11 cellular contexts compared by ENCODE assay signal in genomic region chr2:223469270-223470057, GRCh38.
DNase-seq lines count a peak whose midpoint lies in the region; ATAC-seq and TF ChIP-seq lines count a peak whose summit lies in the region.
"Had no signal": no experiment of that assay in that cellular context is flagged by ENCODE, and none has a peak within 500 bp of the region (broad histone marks: within the 10 kb centered on the region; RNA-seq: fewer than 3 reads in every experiment).

No MANE protein-coding gene starts in this region.

- in situ Hi-C loops in GM23248 (cut with MboI) = no loop called here

- H3K9me2 ChIP-seq in GM23248 (ENCODE audit: insufficient read depth) (no peaks in the 10 kb centered on the region), hepatocyte (replicated peaks; ENCODE audit: insufficient read depth) (no peaks in the 10 kb centered on the region)

- DNase-seq in GM23248 (peak; percentile 95), astrocyte of the hippocampus (ENCODE audit: low read depth, low spot score) (peak; percentile 57), hepatocyte (ENCODE audit: low spot score) (peak; percentile 68), middle frontal gyrus (ENCODE audit: extremely low spot score, low spot score) (no peak), HUDEP-2 (lab: John Stamatoyannopoulos, UW; ENCODE audit: unreplicated experiment in 76 of 76) (no peak)
- no peak for DNase-seq in activated CD8-positive, alpha-beta memory T cell treated with anti-CD3 and anti-CD28 coated beads, Interleukin-2, amount 50 U/mL, for 4 hours
- DNase-seq: activated gamma-delta T cell, esophagus squamous epithelium, posterior cingulate gyrus had no signal

- H3K27me3 ChIP-seq in GM23248 (replicated peaks; ENCODE audit: insufficient read depth) = no peaks in the 10 kb centered on the region
- no peaks in the 10 kb centered on the region for H3K27me3 ChIP-seq in hepatocyte
- H3K27me3 ChIP-seq in stomach smooth muscle (ENCODE audit: control insufficient read depth in 1 of 2, insufficient read depth in 2 of 2, low read length in 2 of 2) = no peaks in the 10 kb centered on the region
- H3K27me3 ChIP-seq: esophagus squamous epithelium had no signal

- H3K27ac ChIP-seq in GM23248 (peak overlapping the region; percentile 49), hepatocyte (peak overlapping the region; percentile 86), stomach smooth muscle (ENCODE audit: low read length) (peak overlapping the region; percentile 13)

- H3K9ac ChIP-seq in GM23248 (peak overlapping the region; percentile 28; the same call in 1 of the 2 replicates), stomach smooth muscle (ENCODE audit: low read length in 2 of 2) (no peak overlapping the region)

- WGBS in GM23248 (ENCODE audit: low coverage in 1 of 2, low lambda C conversion rate in 2 of 2, missing lambda C conversion rate in 2 of 2), 2 experiments = 39% methylated on average over 6 of the region's 6 CpGs
- 70% methylated on average over 6 of the region's 6 CpGs for WGBS in hepatocyte (ENCODE audit: low lambda C conversion rate, missing lambda C conversion rate)

- ATAC-seq in GM19324 (IDR thresholded peaks at IDR 0.05; ENCODE audit: low FRiP score, unreplicated experiment) = no peak

- H3K79me2 ChIP-seq in GM23248 (ENCODE audit: insufficient read depth) (no peaks in the 10 kb centered on the region), hepatocyte (no peaks in the 10 kb centered on the region)

- no peak overlapping the region for H3K4me2 ChIP-seq in GM23248 (ENCODE audit: unreplicated experiment)
- H3K4me2 ChIP-seq in hepatocyte = no peak overlapping the region

- no peak for TF ChIP-seq CTCF in hepatocyte (IDR thresholded peaks at IDR 0.05; ENCODE audit: poor library complexity)

- no peaks in the 10 kb centered on the region for H3K9me3 ChIP-seq in GM23248 (ENCODE audit: low read depth)
- H3K9me3 ChIP-seq in hepatocyte (ENCODE audit: low read depth) = no peaks in the 10 kb centered on the region
- no peaks in the 10 kb centered on the region for H3K9me3 ChIP-seq in stomach smooth muscle (ENCODE audit: control insufficient read depth in 2 of 2, low read length in 2 of 2)
- H3K9me3 ChIP-seq: esophagus squamous epithelium had no signal

- peaks cover 27% of the 10 kb centered on the region for H3K4me1 ChIP-seq in GM23248 (ENCODE audit: insufficient read depth)
- peaks cover 4% of the 10 kb centered on the region for H3K4me1 ChIP-seq in hepatocyte (ENCODE audit: insufficient read depth)
- no peaks in the 10 kb centered on the region for H3K4me1 ChIP-seq in stomach smooth muscle (ENCODE audit: control insufficient read depth, insufficient read depth, low read length)

- H3K4me3 ChIP-seq in GM23248 = no peak overlapping the region
- H3K4me3 ChIP-seq in hepatocyte = no peak overlapping the region
- H3K4me3 ChIP-seq in stomach smooth muscle (ENCODE audit: low read length in 2 of 2) = no peak overlapping the region
- H3K4me3 ChIP-seq: esophagus squamous epithelium had no signal

- H4K20me1 ChIP-seq in GM23248 (ENCODE audit: insufficient read depth) (no peaks in the 10 kb centered on the region), hepatocyte (ENCODE audit: insufficient read depth, poor library complexity, severe bottlenecking) (no peaks in the 10 kb centered on the region)

- peaks cover 24% of the 10 kb centered on the region; the same call in 1 of the 2 replicates for H3F3A ChIP-seq in GM23248 (ENCODE audit: insufficient read depth)

- H3K36me3 ChIP-seq in GM23248 (ENCODE audit: low read depth) (no peaks in the 10 kb centered on the region), hepatocyte (replicated peaks; ENCODE audit: insufficient read depth, low read depth) (no peaks in the 10 kb centered on the region), stomach smooth muscle (ENCODE audit: control insufficient read depth in 2 of 2, insufficient read depth in 2 of 2, low read length in 2 of 2) (no peaks in the 10 kb centered on the region)
- H3K36me3 ChIP-seq: esophagus squamous epithelium had no signal

- H2AFZ ChIP-seq in GM23248 (no peak overlapping the region), hepatocyte (no peak overlapping the region)

Comparison
In these comparisons a context has a peak if more than half of its experiments do, and no peak if none do; other contexts are left out.
1. DNase-seq: peak in GM23248 (single experiment), astrocyte of the hippocampus (single experiment) and hepatocyte (single experiment); none in middle frontal gyrus (single experiment), activated CD8-positive, alpha-beta memory T cell treated with anti-CD3 and anti-CD28 coated beads, Interleukin-2, amount 50 U/mL, for 4 hours (single experiment) and HUDEP-2 (0 of 76).
2. H3K27ac ChIP-seq: peak in every context shown above with its lines; median percentile 86 in hepatocyte; 49 in GM23248; 13 in stomach smooth muscle.